ENCODE assay signal across 8 cellular contexts in the genomic region with DNA sequence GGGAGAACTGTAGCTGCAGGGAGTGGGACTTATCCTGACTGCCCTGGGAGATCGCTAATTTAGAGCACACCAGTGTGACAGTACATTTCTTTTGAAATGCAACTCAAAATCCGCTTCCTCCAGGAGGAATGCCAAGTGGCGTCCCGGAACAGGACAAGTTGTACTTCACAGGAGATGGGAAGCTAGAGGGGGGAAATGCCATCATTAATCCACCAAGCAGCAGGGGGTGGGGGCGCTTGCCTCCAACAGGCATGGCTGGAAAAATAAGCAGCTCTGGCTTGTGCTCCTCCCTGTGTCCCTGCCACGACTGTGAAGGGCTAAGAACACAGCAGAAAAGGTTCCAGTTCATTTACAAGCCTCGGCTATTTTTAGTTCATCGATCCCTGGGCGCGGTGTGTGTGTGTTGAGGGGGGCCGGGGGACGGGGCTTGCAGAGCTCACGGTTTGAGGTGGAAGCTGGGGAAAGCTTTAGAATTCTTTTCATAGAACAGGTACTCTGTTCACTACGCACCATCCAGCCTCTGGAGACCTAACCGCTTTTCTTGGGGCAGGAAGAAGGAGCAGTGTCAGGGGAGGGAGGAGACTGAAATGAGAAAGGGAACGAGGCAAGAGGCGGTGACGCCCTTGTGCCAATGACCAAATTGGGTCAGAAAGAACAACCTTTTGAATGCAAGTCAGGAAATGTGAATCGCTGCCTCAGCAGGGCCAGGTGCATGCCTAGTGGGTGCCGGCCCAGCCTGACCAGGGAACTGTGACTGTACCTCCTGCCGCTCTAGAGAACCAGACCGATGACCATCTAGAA. TPM values are rescaled to one million over a fixed set of nuclear protein-coding genes. Genes with fewer than 3 reads are reported as not detected.
DNase-seq lines count a peak whose midpoint lies in the region; ATAC-seq and TF ChIP-seq lines count a peak whose summit lies in the region.

No MANE protein-coding gene starts in this region.

- intact Hi-C loops in dorsolateral prefrontal cortex (cut with DNase I): loop anchor here in 1 of 2 donors (1.0 kb wide), 1 partner anchor 49 kb away; no protein-coding TSS in a partner anchor

- peaks cover 0 to 2% (median 0%) of the 10 kb centered on the region in 45 donors for H3K27me3 ChIP-seq in dorsolateral prefrontal cortex

- no peaks in the 10 kb centered on the region for H3K27me3 Mint-ChIP-seq in memory B cell

- POLR2A ChIA-PET in RWPE1 (lab: Yijun Ruan, JAX; ENCODE audit: low non-redundant PET): no interaction called here

- H3K27ac Mint-ChIP-seq in memory B cell: peak overlapping the region; percentile 85

- peak overlapping the region; percentile 91 for H3K4me3 Mint-ChIP-seq in memory B cell

- TF ChIP-seq CTCF in RWPE1 (conservative IDR thresholded peaks at IDR 0.05; ENCODE audit: low read depth) (no peak), dorsolateral prefrontal cortex (IDR thresholded peaks at IDR 0.05 in 54 of 56, conservative IDR thresholded peaks at IDR 0.05 in 2 of 56; ENCODE audit: low read depth in 1 of 56, partially characterized antibody in 56 of 56) (no peak)

- peak; percentile 25 for DNase-seq in activated CD4-positive, alpha-beta T cell treated with anti-CD3 and anti-CD28 coated beads for 48 hours
- DNase-seq in activated CD4-positive, alpha-beta T cell treated with anti-CD3 and anti-CD28 coated beads, Interleukin-2, amount 50 U/mL, for 4 hours: no peak
- no peak for DNase-seq in RWPE1 (ENCODE audit: low spot score)
- peak in 8 of 10 donors; percentile 50 to 83 (median 66) for DNase-seq in dorsolateral prefrontal cortex
- DNase-seq in memory B cell (ENCODE audit: low spot score in 2 of 2): peak; percentile 31 to 38
- DNase-seq in superior temporal gyrus (ENCODE audit: extremely low spot score): peak; percentile 69
- no peak for DNase-seq in SKM-1 treated with dmso at 0.1 percent for 144 hours (lab: John Stamatoyannopoulos, UW; ENCODE audit: unreplicated experiment)

- H3K4me3 ChIP-seq in dorsolateral prefrontal cortex: peak overlapping the region in 55 of 59 donors; percentile 16 to 66 (median 37)

- peaks cover 28% of the 10 kb centered on the region for H3K4me1 Mint-ChIP-seq in memory B cell

- ATAC-seq in HG03565 (IDR thresholded peaks at IDR 0.05; ENCODE audit: unreplicated experiment) (peak; percentile 51), memory B cell (ENCODE audit: low read depth) (peak; percentile 90)

- CTCF ChIA-PET in RWPE1 (lab: Yijun Ruan, JAX): interaction anchor here (0.6 to 0.9 kb wide), 3 partner anchors 287 to 524 kb away, joined by 3 read pairs; no protein-coding TSS in a partner anchor

- H3K36me3 Mint-ChIP-seq in memory B cell: no peaks in the 10 kb centered on the region

- peaks cover 2% of the 10 kb centered on the region for H3K9me3 Mint-ChIP-seq in memory B cell

- H3K27ac ChIP-seq in RWPE1 (peak overlapping the region; percentile 78), dorsolateral prefrontal cortex (peak overlapping the region in 51 of 59 donors; percentile 8 to 90 (median 66))

RNA-seq across cellular contexts. Expression of a gene that starts 51.8 kb away (rescaled TPM):
- total RNA-seq in dorsolateral prefrontal cortex: 100 to 1,000 TPM in 11 of 120 experiments, 10 to 100 TPM in 109; 39.7 to 119 (median 72.1) TPM

Comparison
In these comparisons a context has a peak if more than half of its experiments do, and no peak if none do; other contexts are left out.
1. DNase-seq: peak in activated CD4-positive, alpha-beta T cell treated with anti-CD3 and anti-CD28 coated beads for 48 hours (single experiment), dorsolateral prefrontal cortex (8 of 10), memory B cell (2 of 2) and superior temporal gyrus (single experiment); none in activated CD4-positive, alpha-beta T cell treated with anti-CD3 and anti-CD28 coated beads, Interleukin-2, amount 50 U/mL, for 4 hours (0 of 2), RWPE1 (single experiment) and SKM-1 treated with dmso at 0.1 percent for 144 hours (single experiment).